Comparison of ENCODE assay signal across 8 cellular contexts in the genomic region with DNA sequence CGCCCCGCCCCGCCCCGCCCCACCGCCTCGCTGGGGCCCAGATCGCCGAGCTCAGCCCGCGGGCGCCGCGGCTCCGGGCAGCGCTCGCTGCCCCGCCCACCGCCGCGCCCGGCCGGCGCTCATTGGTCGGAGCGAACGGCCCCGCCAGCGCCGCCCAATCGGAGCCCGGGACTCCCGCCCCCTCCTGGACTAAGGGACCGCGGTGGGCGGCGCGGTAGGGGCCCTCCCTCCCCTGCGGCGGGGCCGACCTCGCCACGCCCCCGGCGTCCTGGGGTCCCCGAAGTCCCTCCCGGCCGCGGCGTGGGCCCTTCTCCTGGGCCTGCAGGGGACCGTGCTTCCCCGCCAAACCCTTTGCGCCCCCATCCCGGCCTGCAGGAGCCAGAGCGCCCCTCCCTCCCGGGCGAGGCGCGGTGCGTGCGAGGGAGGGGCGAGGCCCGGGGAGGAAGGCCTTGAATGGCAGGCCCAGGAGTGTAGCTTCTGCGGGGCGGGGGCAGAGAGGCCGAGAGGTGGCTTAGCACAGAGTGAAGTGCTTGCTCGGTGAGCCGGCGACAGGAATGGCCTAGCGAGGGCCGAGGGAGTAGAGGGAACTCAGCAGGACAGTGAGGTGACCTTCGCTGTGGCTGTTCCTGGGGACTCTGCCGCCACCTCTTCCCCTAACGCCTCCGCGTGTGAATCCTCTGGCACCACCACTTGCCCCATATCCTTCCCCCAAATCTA. TPM values are rescaled to one million over a fixed set of nuclear protein-coding genes. Genes with fewer than 3 reads are reported as not detected.
DNase-seq lines count a peak whose midpoint lies in the region; ATAC-seq and TF ChIP-seq lines count a peak whose summit lies in the region.

A gene (minus strand): TSS at position 51 of the 717 bp plus-strand sequence. CDS start 7,366 bp downstream, outside the sequence.

- H3K4me1 ChIP-seq in liver (ENCODE audit: control insufficient read depth in 4 of 4, insufficient read depth in 4 of 4, low read length in 3 of 4): peaks cover 2 to 19% (median 8%) of the 10 kb centered on the region in 4 donors

- peak within 1 kb of the TSS; percentile 6 to 62 for H3K27ac ChIP-seq in liver (ENCODE audit: low read depth in 1 of 2, low read length in 2 of 2)

- peak; percentile 41 for TF ChIP-seq POLR2A in GM18951 (IDR thresholded peaks at IDR 0.05; ENCODE audit: extremely low read depth, insufficient read depth, insufficient read length)

- H3K36me3 ChIP-seq in liver (ENCODE audit: control insufficient read depth in 4 of 4, insufficient read depth in 3 of 4, low read depth in 1 of 4, low read length in 3 of 4): no peaks in the 10 kb centered on the region

- DNase-seq in AG20443 (ENCODE audit: low spot score) (peak; percentile 98), NCI-H510A (lab: John Stamatoyannopoulos, UW) (peak; percentile 99), dedifferentiated amniotic fluid mesenchymal stem cell (ENCODE audit: extremely low spot score) (peak; percentile 61)
- peak; percentile 90 for DNase-seq in activated CD4-positive, alpha-beta T cell treated with anti-CD3 and anti-CD28 coated beads, Interleukin-2, amount 10 ng/mL, durations not matched to agents 7 days and 5 days
- peak; percentile 89 for DNase-seq in stimulated activated CD4-positive, alpha-beta T cell treated with anti-CD3 and anti-CD28 coated beads, Interleukin-4, amount 100 ng/mL, for 1 hour

- no peaks in the 10 kb centered on the region for H3K36me3 Mint-ChIP-seq in activated CD4-positive, alpha-beta T cell treated with anti-CD3 and anti-CD28 coated beads, Interleukin-2, amount 10 ng/mL, durations not matched to agents 7 days and 5 days (ENCODE audit: low read depth)

- TF ChIP-seq CTCF in liver (IDR thresholded peaks at IDR 0.05; ENCODE audit: low read depth, low read length, missing input control): no peak

- H3K9me3 ChIP-seq in liver (ENCODE audit: control insufficient read depth in 4 of 4, low read length in 3 of 4): no peaks in the 10 kb centered on the region

- H3K4me1 Mint-ChIP-seq in activated CD4-positive, alpha-beta T cell treated with anti-CD3 and anti-CD28 coated beads, Interleukin-2, amount 10 ng/mL, durations not matched to agents 7 days and 5 days: peaks cover 45% of the 10 kb centered on the region

- POLR2A ChIA-PET in activated CD4-positive, alpha-beta T cell treated with anti-CD3 and anti-CD28 coated beads, Interleukin-2, amount 10 ng/mL, durations not matched to agents 7 days and 5 days (lab: Charles Lee): interaction anchor here (0.6 kb wide), 1 partner anchor 106 kb away, joined by 5 read pairs; no protein-coding TSS in a partner anchor

- peak within 1 kb of the TSS; percentile 82 for H3K4me3 Mint-ChIP-seq in activated CD4-positive, alpha-beta T cell treated with anti-CD3 and anti-CD28 coated beads, Interleukin-2, amount 10 ng/mL, durations not matched to agents 7 days and 5 days

- 8% methylated on average over 75 of the region's 75 CpGs for WGBS in liver

- H3K9me3 Mint-ChIP-seq in activated CD4-positive, alpha-beta T cell treated with anti-CD3 and anti-CD28 coated beads, Interleukin-2, amount 10 ng/mL, durations not matched to agents 7 days and 5 days: no peaks in the 10 kb centered on the region

- in situ Hi-C loops in GM18951 (cut with MboI; ENCODE audit: low sequenced_read_pairs, unreplicated experiment): no loop called here

- no peaks in the 10 kb centered on the region for H3K27me3 ChIP-seq in liver (ENCODE audit: control insufficient read depth in 4 of 4, insufficient read depth in 4 of 4, low read length in 3 of 4)

- no peak within 1 kb of the TSS for H3K9ac ChIP-seq in liver (ENCODE audit: low read depth in 1 of 2, low read length in 2 of 2)

- TF ChIP-seq RAD21 in liver (IDR thresholded peaks at IDR 0.05): no peak

- peak within 1 kb of the TSS; percentile 87 for H3K27ac Mint-ChIP-seq in activated CD4-positive, alpha-beta T cell treated with anti-CD3 and anti-CD28 coated beads, Interleukin-2, amount 10 ng/mL, durations not matched to agents 7 days and 5 days

- peak within 1 kb of the TSS in 2 of 3 donors; percentile 30 to 55 for H3K4me3 ChIP-seq in liver (ENCODE audit: low read depth in 1 of 3, low read length in 3 of 3)

- peak; percentile 76 for ATAC-seq in HG03159 (IDR thresholded peaks at IDR 0.05; ENCODE audit: unreplicated experiment)

- peaks cover 7% of the 10 kb centered on the region for H3K27me3 Mint-ChIP-seq in activated CD4-positive, alpha-beta T cell treated with anti-CD3 and anti-CD28 coated beads, Interleukin-2, amount 10 ng/mL, durations not matched to agents 7 days and 5 days

- CTCF ChIA-PET in activated CD4-positive, alpha-beta T cell treated with anti-CD3 and anti-CD28 coated beads, Interleukin-2, amount 10 ng/mL, durations not matched to agents 7 days and 5 days (lab: Charles Lee): interaction anchor here (0.8 to 1.4 kb wide), 8 partner anchors 9 to 169 kb away, joined by 3 to 5 read pairs (median 3); a partner anchor contains a TSS

TF ChIP-seq in liver, 16 proteins besides CTCF, POLR2A, EP300 and RAD21:
- TF ChIP-seq, protein P1, sequence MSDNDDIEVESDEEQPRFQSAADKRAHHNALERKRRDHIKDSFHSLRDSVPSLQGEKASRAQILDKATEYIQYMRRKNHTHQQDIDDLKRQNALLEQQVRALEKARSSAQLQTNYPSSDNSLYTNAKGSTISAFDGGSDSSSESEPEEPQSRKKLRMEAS (IDR thresholded peaks at IDR 0.05): no peak
TF ChIP-seq in liver: peak in this region for 0.

RNA-seq across cellular contexts. Expression of the gene that starts here (rescaled TPM):
- 1 to 10 TPM; 3.4 to 4.0 TPM for total RNA-seq in activated CD4-positive, alpha-beta T cell treated with anti-CD3 and anti-CD28 coated beads, Interleukin-2, amount 10 ng/mL, durations not matched to agents 7 days and 5 days
- total RNA-seq in liver: under 1 TPM; 0.51 to 0.67 TPM
- under 1 TPM; 0.24 to 0.48 TPM for polyA plus RNA-seq in liver

Comparison
In these comparisons a context has a peak if more than half of its experiments do, and no peak if none do; other contexts are left out.
1. Peak in every context shown above with its lines: DNase-seq, ATAC-seq, H3K4me3 ChIP-seq and H3K27ac ChIP-seq.